8 cellular contexts compared by ENCODE assay signal in the genomic region with DNA sequence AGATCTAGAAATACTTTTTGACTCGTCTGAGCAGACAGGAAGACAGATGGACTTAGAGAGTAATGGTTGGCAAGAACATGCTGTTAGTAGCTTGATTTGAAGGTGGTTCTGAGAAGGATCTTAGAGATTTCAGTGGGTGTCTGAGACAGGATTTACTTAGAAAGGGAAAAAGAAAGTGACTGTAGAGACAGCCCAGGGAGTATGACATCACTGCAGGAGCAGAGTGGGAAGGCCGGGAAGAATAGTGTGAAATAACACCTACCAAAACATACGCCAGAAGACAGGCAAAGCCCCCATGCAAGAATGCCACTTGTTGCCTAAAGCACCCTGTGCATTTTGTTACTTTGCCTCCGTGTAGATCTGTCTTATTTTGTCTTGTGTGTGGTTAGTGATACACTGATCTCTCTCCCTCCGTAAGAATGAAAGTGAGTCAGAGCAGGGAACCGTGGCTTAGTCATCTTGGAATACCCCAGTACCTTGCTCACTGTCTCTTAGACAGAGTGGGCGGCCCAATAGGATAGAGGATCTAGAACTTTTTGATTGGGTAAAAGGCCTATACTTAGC.
DNase-seq lines count a peak whose midpoint lies in the region; ATAC-seq, FAIRE-seq and TF ChIP-seq lines count a peak whose summit lies in the region.

No MANE protein-coding gene starts in this region.

- POLR2A ChIA-PET in HEK293T (lab: Yijun Ruan, JAX): interaction anchor here (0.9 kb wide), 1 partner anchor 179 kb away, joined by 3 read pairs; a partner anchor contains a TSS

- FAIRE-seq in pancreas (lab: Jason Lieb, UNC): peak; percentile 47
- peak; percentile 61 for FAIRE-seq in urothelium cell line (lab: Jason Lieb, UNC)
- FAIRE-seq in GM12891 (lab: Jason Lieb, UNC): no peak

- peaks cover 0 to 9% (median 3%) of the 10 kb centered on the region in 3 donors for H3K4me1 ChIP-seq in esophagus squamous epithelium
- no peaks in the 10 kb centered on the region for H3K4me1 ChIP-seq in pancreas

- CTCF ChIA-PET in HEK293T (lab: Yijun Ruan, JAX): no interaction called here

- TF ChIP-seq POLR2A in esophagus squamous epithelium (IDR thresholded peaks at IDR 0.05) (no peak), GM12891 (IDR thresholded peaks at IDR 0.05; ENCODE audit: low read depth, low read length) (no peak)

- H3K27me3 ChIP-seq in esophagus squamous epithelium (no peaks in the 10 kb centered on the region), pancreas (no peaks in the 10 kb centered on the region)

- WGBS in esophagus squamous epithelium, 2 donors: 12 to 14% methylated on average over 7 of the region's 7 CpGs
- WGBS in pancreas, 2 donors: 71 to 77% methylated on average over 7 of the region's 7 CpGs

- H3K4me3 ChIP-seq in esophagus squamous epithelium (peak overlapping the region in 3 of 4 donors; percentile 5 to 60 (median 24)), pancreas (peak overlapping the region in 1 of 4 donors; percentile 6)

- H3K27ac ChIP-seq in esophagus squamous epithelium (peak overlapping the region; percentile 48 to 86 (median 68)), pancreas (peak overlapping the region in 2 of 4 donors; percentile 26 to 53)

- no peak for TF ChIP-seq CTCF in esophagus squamous epithelium (IDR thresholded peaks at IDR 0.05)
- no peak for TF ChIP-seq CTCF in pancreas (IDR thresholded peaks at IDR 0.05)

- DNase-seq in Ammon's horn (ENCODE audit: low spot score): peak; percentile 21
- peak; percentile 17 for DNase-seq in HEK293T (ENCODE audit: extremely low spot score)
- DNase-seq in activated CD4-positive, alpha-beta T cell treated with anti-CD3 and anti-CD28 coated beads for 48 hours: peak; percentile 77
- DNase-seq in esophagus squamous epithelium (lab: John Stamatoyannopoulos, UW): no peak
- DNase-seq in pancreas: no peak
- peak; percentile 72 for DNase-seq in urothelium cell line (ENCODE audit: low spot score)
- DNase-seq in NCI-H774 (lab: John Stamatoyannopoulos, UW): no peak
- DNase-seq in GM12891 (ENCODE audit: insufficient read length, low spot score): no peak

- H3K9me3 ChIP-seq in esophagus squamous epithelium (no peaks in the 10 kb centered on the region), pancreas (no peaks in the 10 kb centered on the region)

- H3K36me3 ChIP-seq in esophagus squamous epithelium: no peaks in the 10 kb centered on the region
- no peaks in the 10 kb centered on the region for H3K36me3 ChIP-seq in pancreas

- peak in 3 of 4 donors; percentile 72 to 95 (median 93) for ATAC-seq in pancreas

- intact Hi-C loops in esophagus squamous epithelium (cut with DNase I) (no loop called here), pancreas (cut with DNase I) (no loop called here)

TF ChIP-seq in HEK293T, 16 proteins besides CTCF, POLR2A, EP300 and RAD21:
- no peak for TF ChIP-seq BHLHE40 (IDR thresholded peaks at IDR 0.05; ENCODE audit: borderline replicate concordance)
- TF ChIP-seq NFRKB (IDR thresholded peaks at IDR 0.05): no peak
- TF ChIP-seq SUZ12 (IDR thresholded peaks at IDR 0.05): no peak
- TF ChIP-seq FOXM1 (IDR thresholded peaks at IDR 0.05; ENCODE audit: borderline replicate concordance): no peak
- no peak for TF ChIP-seq HDGF (IDR thresholded peaks at IDR 0.05; ENCODE audit: borderline replicate concordance)
- no peak for TF ChIP-seq FOXK2 (IDR thresholded peaks at IDR 0.05)
- TF ChIP-seq L3MBTL2 (conservative IDR thresholded peaks at IDR 0.05): no peak; the same call in 1 of the 2 replicates
- TF ChIP-seq ZNF384 (IDR thresholded peaks at IDR 0.05): no peak
- TF ChIP-seq SP1 (IDR thresholded peaks at IDR 0.05): no peak
- TF ChIP-seq, protein P1, sequence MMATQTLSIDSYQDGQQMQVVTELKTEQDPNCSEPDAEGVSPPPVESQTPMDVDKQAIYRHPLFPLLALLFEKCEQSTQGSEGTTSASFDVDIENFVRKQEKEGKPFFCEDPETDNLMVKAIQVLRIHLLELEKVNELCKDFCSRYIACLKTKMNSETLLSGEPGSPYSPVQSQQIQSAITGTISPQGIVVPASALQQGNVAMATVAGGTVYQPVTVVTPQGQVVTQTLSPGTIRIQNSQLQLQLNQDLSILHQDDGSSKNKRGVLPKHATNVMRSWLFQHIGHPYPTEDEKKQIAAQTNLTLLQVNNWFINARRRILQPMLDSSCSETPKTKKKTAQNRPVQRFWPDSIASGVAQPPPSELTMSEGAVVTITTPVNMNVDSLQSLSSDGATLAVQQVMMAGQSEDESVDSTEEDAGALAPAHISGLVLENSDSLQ (IDR thresholded peaks at IDR 0.05): no peak
- no peak for TF ChIP-seq ELF4 (IDR thresholded peaks at IDR 0.05)
- no peak for TF ChIP-seq FOXA1 (IDR thresholded peaks at IDR 0.05)
- no peak for TF ChIP-seq TARDBP (IDR thresholded peaks at IDR 0.05)
- no peak for TF ChIP-seq CTBP1 (IDR thresholded peaks at IDR 0.05; ENCODE audit: borderline replicate concordance)
- no peak for TF ChIP-seq ARNT (IDR thresholded peaks at IDR 0.05)
- TF ChIP-seq LEF1 (IDR thresholded peaks at IDR 0.05; ENCODE audit: borderline replicate concordance): no peak
TF ChIP-seq in HEK293T: peak in this region for 0.

TF ChIP-seq in GM12891, 5 proteins besides CTCF, POLR2A, EP300 and RAD21:
- TF ChIP-seq SPI1 (IDR thresholded peaks at IDR 0.05; ENCODE audit: low read depth, low read length): no peak
- no peak for TF ChIP-seq POLR2AphosphoS5 (IDR thresholded peaks at IDR 0.05; ENCODE audit: low read depth, low read length)
- TF ChIP-seq TAF1 (IDR thresholded peaks at IDR 0.05; ENCODE audit: low read depth, low read length): no peak
- no peak for TF ChIP-seq PAX5 (IDR thresholded peaks at IDR 0.05; ENCODE audit: insufficient read depth, low read length, severe bottlenecking)
- no peak for TF ChIP-seq POU2F2 (IDR thresholded peaks at IDR 0.05; ENCODE audit: low read depth, low read length)

Comparison
In these comparisons a context has a peak if more than half of its experiments do, and no peak if none do; other contexts are left out.
1. DNase-seq: peak in Ammon's horn (single experiment), HEK293T (single experiment), activated CD4-positive, alpha-beta T cell treated with anti-CD3 and anti-CD28 coated beads for 48 hours (single experiment) and urothelium cell line (single experiment); none in esophagus squamous epithelium (single experiment), pancreas (0 of 6), NCI-H774 (single experiment) and GM12891 (single experiment).